Comparison of ENCODE assay signal across 8 cellular contexts in the genomic region with DNA sequence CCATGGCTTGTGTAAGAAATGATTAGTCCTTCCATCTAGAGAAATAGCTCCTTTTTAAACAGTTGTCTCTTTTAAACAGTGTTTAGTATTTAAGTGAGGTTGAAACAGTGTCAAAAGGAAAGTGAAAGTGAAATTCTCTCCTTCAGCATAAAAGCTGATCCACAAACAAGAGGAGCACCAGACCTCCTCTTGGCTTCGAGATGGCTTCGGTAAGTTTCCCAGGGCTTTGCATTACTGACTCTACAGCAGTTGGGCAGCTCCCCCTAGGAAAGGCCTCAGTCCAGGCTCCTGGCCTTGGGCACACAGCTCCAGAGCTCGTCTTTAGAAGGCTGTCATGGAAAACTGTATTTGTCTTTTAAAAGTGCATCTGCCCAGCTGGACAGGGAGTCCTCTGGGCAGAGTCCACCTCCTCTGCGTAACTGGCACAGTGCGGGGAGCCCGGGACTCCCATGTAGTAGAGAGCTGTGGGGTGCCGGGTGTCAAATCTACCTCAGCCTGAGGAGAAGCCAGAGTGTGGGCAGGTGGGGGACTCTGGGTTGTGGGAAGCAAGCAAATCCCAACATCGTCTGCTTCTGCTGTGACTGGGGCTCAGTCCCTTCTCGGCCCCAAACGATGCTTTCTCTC.
DNase-seq lines count a peak whose midpoint lies in the region; ATAC-seq and TF ChIP-seq lines count a peak whose summit lies in the region.

A gene with protein sequence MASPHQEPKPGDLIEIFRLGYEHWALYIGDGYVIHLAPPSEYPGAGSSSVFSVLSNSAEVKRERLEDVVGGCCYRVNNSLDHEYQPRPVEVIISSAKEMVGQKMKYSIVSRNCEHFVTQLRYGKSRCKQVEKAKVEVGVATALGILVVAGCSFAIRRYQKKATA (plus strand): TSS at position 140 of the 624 bp plus-strand sequence. CDS start 61 bp downstream, at position 201.

- no peaks in the 10 kb centered on the region for H3K9me3 Mint-ChIP-seq in activated naive CD8-positive, alpha-beta T cell (ENCODE audit: low read depth)

- ATAC-seq in GM21423 (IDR thresholded peaks at IDR 0.05; ENCODE audit: unreplicated experiment), result no peak

- H3K27me3 ChIP-seq in parathyroid adenoma (ENCODE audit: control insufficient read depth, insufficient read depth, low read length), result no peaks in the 10 kb centered on the region

- no peaks in the 10 kb centered on the region for H3K79me2 ChIP-seq in parathyroid adenoma

- H3K27me3 Mint-ChIP-seq in activated naive CD8-positive, alpha-beta T cell, result no peaks in the 10 kb centered on the region

- peak within 1 kb of the TSS; percentile 37 for H3K4me2 ChIP-seq in parathyroid adenoma (ENCODE audit: low read length)

- H3K9me3 ChIP-seq in parathyroid adenoma (ENCODE audit: control insufficient read depth, low read length), result no peaks in the 10 kb centered on the region

- no peak within 1 kb of the TSS for H3K9ac ChIP-seq in parathyroid adenoma

- DNase-seq in GM12865 (ENCODE audit: low read depth) (peak; percentile 68), MV-4-11 (lab: John Stamatoyannopoulos, UW) (peak; percentile 58), glomerular visceral epithelial cell (ENCODE audit: extremely low spot score) (peak; percentile 60), NCI-H1436 (lab: John Stamatoyannopoulos, UW) (no peak), NCI-H345 (lab: John Stamatoyannopoulos, UW) (no peak)

- peak within 1 kb of the TSS; percentile 95 for H3K27ac Mint-ChIP-seq in activated naive CD8-positive, alpha-beta T cell

- H3K4me3 Mint-ChIP-seq in activated naive CD8-positive, alpha-beta T cell, result peak within 1 kb of the TSS; percentile 94

- H3K36me3 Mint-ChIP-seq in activated naive CD8-positive, alpha-beta T cell, result peaks cover 4% of the 10 kb centered on the region

- H2AFZ ChIP-seq in parathyroid adenoma, result peak within 1 kb of the TSS; percentile 53

- peak within 1 kb of the TSS; percentile 57 for H3K4me3 ChIP-seq in GM12865 (ENCODE audit: low read depth, low read length)
- peak within 1 kb of the TSS; percentile 33 for H3K4me3 ChIP-seq in parathyroid adenoma (ENCODE audit: low read depth, low read length)

- H3K36me3 ChIP-seq in parathyroid adenoma (ENCODE audit: control insufficient read depth, insufficient read depth, low read length), result no peaks in the 10 kb centered on the region

- peak within 1 kb of the TSS; percentile 61 for H3K27ac ChIP-seq in parathyroid adenoma

- H3K4me1 ChIP-seq in parathyroid adenoma, result no peaks in the 10 kb centered on the region

- peaks cover 86% of the 10 kb centered on the region for H3K4me1 Mint-ChIP-seq in activated naive CD8-positive, alpha-beta T cell (ENCODE audit: low read depth)

- TF ChIP-seq CTCF in GM12865 (IDR thresholded peaks at IDR 0.05; ENCODE audit: insufficient read depth, low read depth, low read length, missing control alignments), result no peak
- no peak for TF ChIP-seq CTCF in parathyroid adenoma (IDR thresholded peaks at IDR 0.05)

Comparison
In these comparisons a context has a peak if more than half of its experiments do, and no peak if none do; other contexts are left out.
1. DNase-seq: peak in GM12865 (single experiment), MV-4-11 (single experiment) and glomerular visceral epithelial cell (single experiment); none in NCI-H1436 (single experiment) and NCI-H345 (single experiment).